Comparison of ENCODE assay signal across 18 cellular contexts in genomic region chrX:136684120-136684519, GRCh38.
DNase-seq lines count a peak whose midpoint lies in the region; ATAC-seq and TF ChIP-seq lines count a peak whose summit lies in the region.
"Had no signal": no experiment of that assay in that cellular context is flagged by ENCODE, and none has a peak within 500 bp of the region (broad histone marks: within the 10 kb centered on the region; RNA-seq: fewer than 3 reads in every experiment).

No MANE protein-coding gene starts in this region.

- no peaks in the 10 kb centered on the region for H3K27me3 ChIP-seq in OCI-LY3 (ENCODE audit: low read depth, low read length)

- TF ChIP-seq CTCF in OCI-LY3 (IDR thresholded peaks at IDR 0.05; ENCODE audit: low read depth, low read length) = no peak

- peak; percentile 69 for ATAC-seq in GM19025 (IDR thresholded peaks at IDR 0.05; ENCODE audit: low read depth, unreplicated experiment)
- ATAC-seq: HCT116 had no signal

- H3K79me2 ChIP-seq in OCI-LY3 (ENCODE audit: low read length) = no peaks in the 10 kb centered on the region

- no peak overlapping the region for H3K9ac ChIP-seq in OCI-LY3 (ENCODE audit: low read length)

- H2AFZ ChIP-seq in OCI-LY3 (ENCODE audit: low read depth, low read length) = no peak overlapping the region

- H3K4me1 ChIP-seq in OCI-LY3 (ENCODE audit: low read length) = peaks cover 30% of the 10 kb centered on the region

- no peaks in the 10 kb centered on the region for H3K36me3 ChIP-seq in OCI-LY3 (replicated peaks; ENCODE audit: low read depth, low read length)

- H3K4me3 ChIP-seq in OCI-LY3 (ENCODE audit: low read length) = peak overlapping the region; percentile 29; the same call in 1 of the 2 replicates

- DNase-seq in kidney glomerular epithelial cell (lab: John Stamatoyannopoulos, UW) = peak; percentile 1
- no peak for DNase-seq in NCI-H1092 (lab: John Stamatoyannopoulos, UW)
- DNase-seq in head of caudate nucleus = no peak
- no peak for DNase-seq in MV-4-11 (lab: John Stamatoyannopoulos, UW)
- no peak for DNase-seq in NCI-H748 (lab: John Stamatoyannopoulos, UW; ENCODE audit: unreplicated experiment)
- DNase-seq: ACHN; AML-193; Calu3; CD4-positive, alpha-beta T cell; DMS79 treated with DMSO at 0.1 percent for 48 hours; GF-D8; GOT3; H7; KG1 had no signal

- no peak overlapping the region for H3K27ac ChIP-seq in OCI-LY3 (ENCODE audit: low read length)
- H3K27ac ChIP-seq: C4-2B had no signal

- H3K9me3 ChIP-seq in OCI-LY3 (ENCODE audit: insufficient read depth, low read length) = no peaks in the 10 kb centered on the region

- no peaks in the 10 kb centered on the region for H4K20me1 ChIP-seq in OCI-LY3 (ENCODE audit: insufficient read depth, low read length)

- peak overlapping the region; percentile 56 for H3K4me2 ChIP-seq in OCI-LY3 (ENCODE audit: low read length)

- intact Hi-C loops in head of caudate nucleus (cut with DNase I) = no loop called here
